Comparison of ENCODE assay signal across 25 cellular contexts in genomic region chr18:37662546-37663339, GRCh38.
"Had no signal": no experiment of that assay in that cellular context is flagged by ENCODE, and none has a peak within 500 bp of the region (broad histone marks: within the 10 kb centered on the region; RNA-seq: fewer than 3 reads in every experiment).

No MANE protein-coding gene starts in this region.

- H3K36me3 Mint-ChIP-seq: immature natural killer cell; memory B cell; mesothelial cell of epicardium; naive B cell; natural killer cell treated with Interleukin-12 subunit alpha and Interleukin-12 subunit beta and Interleukin-15 and Interleukin-18, amount 100 ng/mL, for 72 hours; stimulated activated memory B cell treated with anti-CD40 and anti-IgM and Interleukin-4, amounts not matched to agents 10 μg/mL and 1 μg/mL and 100 μg/mL, for 72 hours; type B pancreatic cell had no signal

- H3K9me3 ChIP-seq: lower lobe of right lung, mucosa of descending colon, neutrophil, psoas muscle, spleen, testis, tibial artery had no signal

- H3K27ac ChIP-seq: coronary artery, lower lobe of right lung, neutrophil, parathyroid adenoma, psoas muscle, skin epidermis, spleen, testis, tibial artery had no signal

- ATAC-seq: effector memory CD8-positive, alpha-beta T cell; left ventricle myocardium superior; lower lobe of right lung; mucosa of descending colon; natural killer cell treated with Interleukin-12 subunit alpha and Interleukin-12 subunit beta and Interleukin-15 and Interleukin-18, amount 100 ng/mL, for 72 hours; psoas muscle; right cardiac atrium; stimulated activated memory B cell treated with anti-CD40 and anti-IgM and Interleukin-4, amounts not matched to agents 10 μg/mL and 1 μg/mL and 100 μg/mL, for 72 hours; stimulated activated naive CD8-positive, alpha-beta T cell treated with anti-CD3 and anti-CD28 coated beads, Interleukin-15, Interleukin-2, amounts not matched to agents 100 U/mL and 50 U/mL, for 24 hours had no signal

- H3K4me1 ChIP-seq: lower lobe of right lung, parathyroid adenoma, psoas muscle, spleen, tibial artery had no signal

- H3K4me3 Mint-ChIP-seq: effector memory CD8-positive, alpha-beta T cell; immature natural killer cell; memory B cell; mesothelial cell of epicardium; naive B cell; natural killer cell treated with Interleukin-12 subunit alpha and Interleukin-12 subunit beta and Interleukin-15 and Interleukin-18, amount 100 ng/mL, for 72 hours; neural crest cell; stimulated activated memory B cell treated with anti-CD40 and anti-IgM and Interleukin-4, amounts not matched to agents 10 μg/mL and 1 μg/mL and 100 μg/mL, for 72 hours; type B pancreatic cell had no signal

- H3K36me3 ChIP-seq: lower lobe of right lung, neutrophil, spleen, tibial artery had no signal

- H3K27me3 Mint-ChIP-seq: effector memory CD8-positive, alpha-beta T cell; memory B cell; naive B cell; natural killer cell treated with Interleukin-12 subunit alpha and Interleukin-12 subunit beta and Interleukin-15 and Interleukin-18, amount 100 ng/mL, for 72 hours; stimulated activated memory B cell treated with anti-CD40 and anti-IgM and Interleukin-4, amounts not matched to agents 10 μg/mL and 1 μg/mL and 100 μg/mL, for 72 hours had no signal

- H3K4me3 ChIP-seq: coronary artery, lower lobe of right lung, mucosa of descending colon, psoas muscle, skin epidermis, spleen, testis, tibial artery had no signal

- H3K4me1 Mint-ChIP-seq: immature natural killer cell; memory B cell; naive B cell; stimulated activated memory B cell treated with anti-CD40 and anti-IgM and Interleukin-4, amounts not matched to agents 10 μg/mL and 1 μg/mL and 100 μg/mL, for 72 hours had no signal

- H3K27ac Mint-ChIP-seq: effector memory CD8-positive, alpha-beta T cell; immature natural killer cell; memory B cell; mesothelial cell of epicardium; natural killer cell treated with Interleukin-12 subunit alpha and Interleukin-12 subunit beta and Interleukin-15 and Interleukin-18, amount 100 ng/mL, for 72 hours; stimulated activated memory B cell treated with anti-CD40 and anti-IgM and Interleukin-4, amounts not matched to agents 10 μg/mL and 1 μg/mL and 100 μg/mL, for 72 hours; type B pancreatic cell had no signal

- H3K9me3 Mint-ChIP-seq: memory B cell; mesothelial cell of epicardium; natural killer cell treated with Interleukin-12 subunit alpha and Interleukin-12 subunit beta and Interleukin-15 and Interleukin-18, amount 100 ng/mL, for 72 hours; neural crest cell; stimulated activated memory B cell treated with anti-CD40 and anti-IgM and Interleukin-4, amounts not matched to agents 10 μg/mL and 1 μg/mL and 100 μg/mL, for 72 hours; type B pancreatic cell had no signal

- DNase-seq: dermis blood vessel endothelial cell; effector memory CD8-positive, alpha-beta T cell; erythroblast; immature natural killer cell; left ventricle myocardium superior; lower lobe of right lung; mucosa of descending colon; naive B cell; psoas muscle; right cardiac atrium; spleen; stimulated activated CD4-positive, alpha-beta T cell treated with anti-CD3 and anti-CD28 coated beads, Interleukin-4, amount 100 ng/mL, for 4 hours; stimulated activated naive CD8-positive, alpha-beta T cell treated with anti-CD3 and anti-CD28 coated beads, Interleukin-15, Interleukin-2, amounts not matched to agents 100 U/mL and 50 U/mL, for 24 hours; testis; tibial artery had no signal

- H3K27me3 ChIP-seq: neutrophil, spleen, testis, tibial artery had no signal
